Comparison of ENCODE assay signal across 16 cellular contexts in genomic region chr12:20063116-20063515, GRCh38.
"Had no signal": no experiment of that assay in that cellular context is flagged by ENCODE, and none has a peak within 500 bp of the region (broad histone marks: within the 10 kb centered on the region; RNA-seq: fewer than 3 reads in every experiment).

No MANE protein-coding gene starts in this region.

- H3K4me3 ChIP-seq: heart left ventricle, thoracic aorta had no signal

- H3K27me3 ChIP-seq: heart left ventricle had no signal

- H3K36me3 ChIP-seq: heart left ventricle had no signal

- ATAC-seq: activated T-cell treated with anti-CD3 and anti-CD28 coated beads, Interleukin-2, amount 50 U/mL, for 72 hours; heart left ventricle; left lobe of liver had no signal

- H3K27ac ChIP-seq: heart left ventricle, thoracic aorta had no signal

- H3K36me3 Mint-ChIP-seq: activated CD4-positive, alpha-beta memory T cell treated with anti-CD3 and anti-CD28 coated beads for 36 hours; activated naive CD8-positive, alpha-beta T cell treated with anti-CD3 and anti-CD28 coated beads for 36 hours; memory B cell had no signal

- H3K27ac Mint-ChIP-seq: activated CD4-positive, alpha-beta memory T cell treated with anti-CD3 and anti-CD28 coated beads for 36 hours; activated naive CD8-positive, alpha-beta T cell treated with anti-CD3 and anti-CD28 coated beads for 36 hours; activated T-cell treated with anti-CD3 and anti-CD28 coated beads, Interleukin-2, amount 50 U/mL, for 72 hours; dendritic cell treated with granulocyte-macrophage colony-stimulating factor and Interleukin-4, amounts not matched to agents 40 ng/mL and 50 ng/mL, for 4 days; memory B cell; stimulated activated naive CD8-positive, alpha-beta T cell treated with anti-CD3 and anti-CD28 coated beads, Interleukin-15, Interleukin-2, amounts not matched to agents 100 ng/mL and 50 ng/mL, for 24 hours had no signal

- H3K9me3 ChIP-seq: thoracic aorta had no signal

- DNase-seq: activated CD4-positive, alpha-beta memory T cell treated with anti-CD3 and anti-CD28 coated beads for 36 hours; activated CD4-positive, CD25-positive, alpha-beta regulatory T cell treated with anti-CD3 and anti-CD28 coated beads, Interleukin-2, amount 50 U/mL, for 72 hours; activated gamma-delta T cell treated with Interleukin-2 at 50 U/mL for 16 hours; activated naive CD8-positive, alpha-beta T cell treated with anti-CD3 and anti-CD28 coated beads for 36 hours; activated T-cell treated with anti-CD3 and anti-CD28 coated beads, Interleukin-2, amount 50 U/mL, for 72 hours; aorta; erythroblast; foreskin melanocyte; heart left ventricle; stimulated activated CD4-positive, alpha-beta T cell treated with anti-CD3 and anti-CD28 coated beads, Interleukin-15, amount 100 ng/mL, for 24 hours; stimulated activated CD4-positive, alpha-beta T cell treated with anti-CD3 and anti-CD28 coated beads, Interleukin-4, amount 100 ng/mL, for 24 hours had no signal

- H3K27me3 Mint-ChIP-seq: activated CD4-positive, alpha-beta memory T cell treated with anti-CD3 and anti-CD28 coated beads for 36 hours; dendritic cell treated with granulocyte-macrophage colony-stimulating factor and Interleukin-4, amounts not matched to agents 40 ng/mL and 50 ng/mL, for 4 days; memory B cell; stimulated activated naive CD8-positive, alpha-beta T cell treated with anti-CD3 and anti-CD28 coated beads, Interleukin-15, Interleukin-2, amounts not matched to agents 100 ng/mL and 50 ng/mL, for 24 hours had no signal

- H3K4me3 Mint-ChIP-seq: activated CD4-positive, alpha-beta memory T cell treated with anti-CD3 and anti-CD28 coated beads for 36 hours; activated naive CD8-positive, alpha-beta T cell treated with anti-CD3 and anti-CD28 coated beads for 36 hours; activated T-cell treated with anti-CD3 and anti-CD28 coated beads, Interleukin-2, amount 50 U/mL, for 72 hours; dendritic cell treated with granulocyte-macrophage colony-stimulating factor and Interleukin-4, amounts not matched to agents 40 ng/mL and 50 ng/mL, for 4 days; memory B cell; stimulated activated naive CD8-positive, alpha-beta T cell treated with anti-CD3 and anti-CD28 coated beads, Interleukin-15, Interleukin-2, amounts not matched to agents 100 ng/mL and 50 ng/mL, for 24 hours had no signal

- H3K4me1 Mint-ChIP-seq: activated naive CD8-positive, alpha-beta T cell treated with anti-CD3 and anti-CD28 coated beads for 36 hours; memory B cell had no signal

- H3K4me1 ChIP-seq: heart left ventricle had no signal
